ENCODE assay signal across 11 cellular contexts in genomic region chr20:21511850-21512633, GRCh38. TPM values are rescaled to one million over a fixed set of nuclear protein-coding genes. Genes with fewer than 3 reads are reported as not detected.
DNase-seq lines count a peak whose midpoint lies in the region; ATAC-seq and TF ChIP-seq lines count a peak whose summit lies in the region.
"Had no signal": no experiment of that assay in that cellular context is flagged by ENCODE, and none has a peak within 500 bp of the region (broad histone marks: within the 10 kb centered on the region; RNA-seq: fewer than 3 reads in every experiment).

No MANE protein-coding gene starts in this region.

- TF ChIP-seq CTCF in GM10248 (IDR thresholded peaks at IDR 0.05; ENCODE audit: control extremely low read depth, extremely low read depth, low read depth, missing control alignments) = no peak
- TF ChIP-seq CTCF in WI38 (IDR thresholded peaks at IDR 0.05; ENCODE audit: low read depth, low read length) = no peak
- TF ChIP-seq CTCF in fibroblast of pulmonary artery (IDR thresholded peaks at IDR 0.05; ENCODE audit: low read length, missing control alignments) = no peak

- CTCF ChIA-PET in GM10248 (lab: Yijun Ruan, JAX) = interaction anchor here (2.6 to 3.3 kb wide), 2 partner anchors 60 to 276 kb away, joined by 7 to 15 read pairs; no protein-coding TSS in a partner anchor

- no peak overlapping the region for H3K27ac ChIP-seq in aorta (ENCODE audit: low read depth in 1 of 2, low read length in 2 of 2)
- H3K27ac ChIP-seq: testis had no signal

- 4% methylated on average over 76 of the region's 76 CpGs for WGBS in aorta, 2 donors

- no peaks in the 10 kb centered on the region for H3K36me3 ChIP-seq in aorta (ENCODE audit: control insufficient read depth in 1 of 2, insufficient read depth in 2 of 2, low read length in 1 of 2)
- H3K36me3 ChIP-seq: pancreas had no signal

- intact Hi-C loops in aorta (cut with DNase I) = no loop called here

- peak overlapping the region; percentile 24; the same call in 1 of the 2 replicates for H3K4me3 ChIP-seq in WI38 (ENCODE audit: low read depth, low read length)
- H3K4me3 ChIP-seq in fibroblast of pulmonary artery (replicated peaks; ENCODE audit: low read depth, low read length) = peak overlapping the region; percentile 3
- H3K4me3 ChIP-seq in aorta (ENCODE audit: low read length in 2 of 2) = peak overlapping the region in 1 of 2 donors; percentile 1
- H3K4me3 ChIP-seq: testis had no signal

- POLR2A ChIA-PET in GM10248 (lab: Yijun Ruan, JAX) = no interaction called here

- DNase-seq in GM10248 (ENCODE audit: extremely low spot score) (peak; percentile 26), fibroblast of pulmonary artery (ENCODE audit: low read depth) (no peak), retina (peak; percentile 74), cerebellar cortex (ENCODE audit: low spot score) (no peak), aorta (no peak)
- no peak for DNase-seq in activated CD4-positive, CD25-positive, alpha-beta regulatory T cell (lab: John Stamatoyannopoulos, UW)
- DNase-seq: NCI-H2029, testis had no signal

- no peaks in the 10 kb centered on the region for H3K4me1 ChIP-seq in aorta (ENCODE audit: control insufficient read depth in 1 of 2, insufficient read depth in 2 of 2, low read length in 2 of 2)
- H3K4me1 ChIP-seq: pancreas had no signal

- ATAC-seq in aorta (ENCODE audit: low FRiP score) (no peak), HG03378 (IDR thresholded peaks at IDR 0.05; ENCODE audit: unreplicated experiment) (no peak)
- ATAC-seq: pancreas had no signal

- no peaks in the 10 kb centered on the region for H3K9me3 ChIP-seq in aorta (ENCODE audit: control insufficient read depth, low read length)
- H3K9me3 ChIP-seq: pancreas, testis had no signal

- H3K27me3 ChIP-seq in aorta (ENCODE audit: control insufficient read depth in 1 of 2, insufficient read depth in 2 of 2, low read length in 1 of 2) = peaks cover 0 to 6% of the 10 kb centered on the region in 2 donors

RNA-seq across cellular contexts. Expression of gene NKX2-2, which starts 1.8 kb away (rescaled TPM):
- not detected for total RNA-seq in aorta
- under 1 TPM in 1 of 2 donors, not detected in 1; 0.15 TPM for polyA plus RNA-seq in aorta

Comparison
In these comparisons a context has a peak if more than half of its experiments do, and no peak if none do; other contexts are left out.
1. DNase-seq: peak in GM10248 (single experiment) and retina (single experiment); none in fibroblast of pulmonary artery (single experiment), activated CD4-positive, CD25-positive, alpha-beta regulatory T cell (0 of 4), cerebellar cortex (single experiment) and aorta (0 of 2).